In genomic region chr11:94563848-94564442, GRCh38 we compare ENCODE assay signal across 1 cellular context.
TF ChIP-seq lines count a peak whose summit lies in the region.

No MANE protein-coding gene starts in this region.

TF ChIP-seq in HCT116, 20 proteins besides CTCF, POLR2A, EP300 and RAD21 (continued from another document):
- TF ChIP-seq MAX (IDR thresholded peaks at IDR 0.05) (no peak), CBX3 (IDR thresholded peaks at IDR 0.05; ENCODE audit: low read depth) (no peak), CEBPB (IDR thresholded peaks at IDR 0.05; ENCODE audit: low read depth) (no peak)
